In genomic region chr21:43004926-43005325, GRCh38 we compare ENCODE assay signal across 26 cellular contexts.
"Had no signal": no experiment of that assay in that cellular context is flagged by ENCODE, and none has a peak within 500 bp of the region (broad histone marks: within the 10 kb centered on the region; RNA-seq: fewer than 3 reads in every experiment).

No MANE protein-coding gene starts in this region.

- ATAC-seq: activated T-helper 17 cell treated with anti-CD3 and anti-CD28 coated beads, Interleukin-2, amount 50 U/mL, for 72 hours; PC-3; SK-N-SH treated with all-trans-retinoic acid at 6 μM for 48 hours had no signal

- H3K4me3 Mint-ChIP-seq: activated CD4-positive, alpha-beta memory T cell treated with anti-CD3 and anti-CD28 coated beads for 36 hours; activated CD4-positive, alpha-beta T cell treated with anti-CD3 and anti-CD28 coated beads, Interleukin-2, amount 10 ng/mL, durations not matched to agents 7 days and 5 days; activated naive CD4-positive, alpha-beta T cell treated with anti-CD3 and anti-CD28 coated beads, Interleukin-2, amount 10 ng/mL, durations not matched to agents 7 days and 5 days; activated naive CD8-positive, alpha-beta T cell treated with anti-CD3 and anti-CD28 coated beads, Interleukin-2, amount 10 ng/mL, durations not matched to agents 7 days and 5 days; activated T-helper 17 cell treated with anti-CD3 and anti-CD28 coated beads, Interleukin-2, amount 50 U/mL, for 72 hours; brain; central memory CD8-positive, alpha-beta T cell had no signal

- H3K27me3 Mint-ChIP-seq: activated CD4-positive, alpha-beta memory T cell treated with anti-CD3 and anti-CD28 coated beads for 36 hours; activated CD4-positive, alpha-beta T cell treated with anti-CD3 and anti-CD28 coated beads, Interleukin-2, amount 10 ng/mL, durations not matched to agents 7 days and 5 days; activated naive CD4-positive, alpha-beta T cell treated with anti-CD3 and anti-CD28 coated beads, Interleukin-2, amount 10 ng/mL, durations not matched to agents 7 days and 5 days; activated naive CD8-positive, alpha-beta T cell treated with anti-CD3 and anti-CD28 coated beads, Interleukin-2, amount 10 ng/mL, durations not matched to agents 7 days and 5 days; activated T-helper 17 cell treated with anti-CD3 and anti-CD28 coated beads, Interleukin-2, amount 50 U/mL, for 72 hours; central memory CD8-positive, alpha-beta T cell had no signal

- H3K27ac Mint-ChIP-seq: activated CD4-positive, alpha-beta memory T cell treated with anti-CD3 and anti-CD28 coated beads for 36 hours; activated CD4-positive, alpha-beta T cell treated with anti-CD3 and anti-CD28 coated beads, Interleukin-2, amount 10 ng/mL, durations not matched to agents 7 days and 5 days; activated naive CD4-positive, alpha-beta T cell treated with anti-CD3 and anti-CD28 coated beads, Interleukin-2, amount 10 ng/mL, durations not matched to agents 7 days and 5 days; activated naive CD8-positive, alpha-beta T cell treated with anti-CD3 and anti-CD28 coated beads, Interleukin-2, amount 10 ng/mL, durations not matched to agents 7 days and 5 days; activated T-helper 17 cell treated with anti-CD3 and anti-CD28 coated beads, Interleukin-2, amount 50 U/mL, for 72 hours had no signal

- H3K4me1 Mint-ChIP-seq: activated CD4-positive, alpha-beta T cell treated with anti-CD3 and anti-CD28 coated beads, Interleukin-2, amount 10 ng/mL, durations not matched to agents 7 days and 5 days; activated naive CD4-positive, alpha-beta T cell treated with anti-CD3 and anti-CD28 coated beads, Interleukin-2, amount 10 ng/mL, durations not matched to agents 7 days and 5 days; activated naive CD8-positive, alpha-beta T cell treated with anti-CD3 and anti-CD28 coated beads, Interleukin-2, amount 10 ng/mL, durations not matched to agents 7 days and 5 days; activated T-helper 17 cell treated with anti-CD3 and anti-CD28 coated beads, Interleukin-2, amount 50 U/mL, for 72 hours; brain had no signal

- DNase-seq: activated CD4-positive, alpha-beta memory T cell treated with anti-CD3 and anti-CD28 coated beads for 36 hours; activated CD4-positive, alpha-beta T cell treated with anti-CD3 and anti-CD28 coated beads, Interleukin-2, amount 10 ng/mL, durations not matched to agents 7 days and 5 days; activated CD4-positive, CD25-positive, alpha-beta regulatory T cell; activated gamma-delta T cell; activated naive CD4-positive, alpha-beta T cell treated with anti-CD3 and anti-CD28 coated beads, Interleukin-2, amount 10 ng/mL, durations not matched to agents 7 days and 5 days; activated naive CD8-positive, alpha-beta T cell treated with anti-CD3 and anti-CD28 coated beads, Interleukin-2, amount 10 ng/mL, durations not matched to agents 7 days and 5 days; activated T-cell treated with anti-CD3 and anti-CD28 coated beads for 4 hours; activated T-cell treated with anti-CD3 and anti-CD28 coated beads, Interleukin-2, amount 50 U/mL, for 48 hours; adrenal gland; anterior cingulate cortex; Kasumi-1; KBM-7; NCI-H1048; NCI-H146; NCI-H187 treated with DMSO at 0.1 percent for 48 hours; NCI-H2107; NCI-H2171 treated with DMSO at 0.1 percent for 48 hours; NCI-H226; NCI-H69; PC-3; SW 1271; T-helper 9 cell had no signal
